29 cellular contexts compared by ENCODE assay signal in the genomic region with DNA sequence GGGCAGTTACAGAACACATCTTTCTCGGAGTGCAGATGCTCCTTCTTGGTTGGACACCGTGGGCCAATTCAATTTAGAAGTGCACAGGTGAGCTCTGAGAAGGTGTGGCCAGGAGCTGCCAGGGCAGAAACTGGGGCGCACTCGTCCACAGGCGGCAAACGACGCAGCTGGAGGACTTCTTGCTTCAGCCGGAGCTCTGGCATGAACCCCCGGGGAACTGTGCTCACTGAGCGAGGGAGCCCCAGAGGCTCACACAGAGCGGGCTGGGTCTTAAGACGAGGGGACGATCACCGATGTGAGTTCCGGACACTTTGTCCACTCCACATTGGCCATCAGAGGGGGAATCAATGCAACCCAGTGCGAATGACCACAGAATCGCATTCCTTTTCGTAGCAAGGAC.
"Had no signal": no experiment of that assay in that cellular context is flagged by ENCODE, and none has a peak within 500 bp of the region (broad histone marks: within the 10 kb centered on the region; RNA-seq: fewer than 3 reads in every experiment).

No MANE protein-coding gene starts in this region.

- H3K4me1 Mint-ChIP-seq: nephron had no signal

- H3K27ac Mint-ChIP-seq: neural progenitor cell; stimulated activated naive B cell treated with anti-CD40 and anti-IgM and Interleukin-4, amounts not matched to agents 10 μg/mL and 1 μg/mL and 100 μg/mL, for 72 hours had no signal

- DNase-seq: hippocampal formation; kidney; left colon; lower lobe of right lung; mammary epithelial cell; mesenchymal stem cell; naive thymus-derived CD8-positive, alpha-beta T cell; occipital lobe; stimulated activated CD4-positive, alpha-beta T cell treated with anti-CD3 and anti-CD28 coated beads, Interleukin-12 subunit alpha, Interleukin-12 subunit beta, amount 100 ng/mL, for 4 hours; stimulated activated CD4-positive, alpha-beta T cell treated with anti-CD3 and anti-CD28 coated beads, Interleukin-15, amount 100 ng/mL, for 24 hours; stimulated activated CD4-positive, alpha-beta T cell treated with anti-CD3 and anti-CD28 coated beads, Interleukin-2, amount 100 ng/mL, for 24 hours; stimulated activated CD4-positive, alpha-beta T cell treated with anti-CD3 and anti-CD28 coated beads, Interleukin-4, amount 100 ng/mL, for 1 hour; stimulated activated naive B cell treated with anti-CD40 and anti-IgM and Interleukin-4, amounts not matched to agents 10 μg/mL and 1 μg/mL and 100 μg/mL, for 72 hours; stimulated activated naive CD8-positive, alpha-beta T cell treated with anti-CD3 and anti-CD28 coated beads, Interleukin-15, Interleukin-2, amounts not matched to agents 100 U/mL and 50 U/mL, for 24 hours; tibial artery; trophoblast cell; upper lobe of right lung had no signal

- H3K4me2 ChIP-seq: neural progenitor cell had no signal

- ATAC-seq: left colon; left lung; lower lobe of right lung; naive thymus-derived CD8-positive, alpha-beta T cell; right cardiac atrium; sciatic nerve; stimulated activated naive B cell treated with anti-CD40 and anti-IgM and Interleukin-4, amounts not matched to agents 10 μg/mL and 1 μg/mL and 100 μg/mL, for 72 hours; stimulated activated naive CD8-positive, alpha-beta T cell treated with anti-CD3 and anti-CD28 coated beads, Interleukin-15, Interleukin-2, amounts not matched to agents 100 U/mL and 50 U/mL, for 24 hours; upper lobe of right lung had no signal

- H2AFZ ChIP-seq: neural progenitor cell, parathyroid adenoma had no signal

- FAIRE-seq: urothelium cell line had no signal

- H3K27me3 Mint-ChIP-seq: naive thymus-derived CD8-positive, alpha-beta T cell; progenitor cell of endocrine pancreas; stimulated activated naive B cell treated with anti-CD40 and anti-IgM and Interleukin-4, amounts not matched to agents 10 μg/mL and 1 μg/mL and 100 μg/mL, for 72 hours had no signal

- H3K4me1 ChIP-seq: left lung, lower lobe of right lung, neural progenitor cell, parathyroid adenoma, suprapubic skin, tibial artery, upper lobe of right lung had no signal

- H3K9ac ChIP-seq: neural progenitor cell, parathyroid adenoma had no signal

- H3K9me3 Mint-ChIP-seq: naive thymus-derived CD8-positive, alpha-beta T cell; nephron; neural progenitor cell; stimulated activated naive B cell treated with anti-CD40 and anti-IgM and Interleukin-4, amounts not matched to agents 10 μg/mL and 1 μg/mL and 100 μg/mL, for 72 hours had no signal

- H3K4me3 Mint-ChIP-seq: naive thymus-derived CD8-positive, alpha-beta T cell; nephron; neural progenitor cell; stimulated activated naive B cell treated with anti-CD40 and anti-IgM and Interleukin-4, amounts not matched to agents 10 μg/mL and 1 μg/mL and 100 μg/mL, for 72 hours had no signal

- H3K36me3 ChIP-seq: neural progenitor cell, neutrophil had no signal

- H3K27me3 ChIP-seq: left lung, neural progenitor cell, neutrophil, suprapubic skin, tibial artery, upper lobe of right lung had no signal

- H3K9me3 ChIP-seq: left lung, lower lobe of right lung, neutrophil, suprapubic skin, thoracic aorta, tibial artery, upper lobe of right lung had no signal

- H3K4me3 ChIP-seq: left lung, lower lobe of right lung, neural progenitor cell, skin epidermis, suprapubic skin, thoracic aorta, tibial artery, upper lobe of right lung had no signal

- H3K27ac ChIP-seq: left lung, lower lobe of right lung, neural progenitor cell, neutrophil, parathyroid adenoma, skin epidermis, suprapubic skin, thoracic aorta, tibial artery, upper lobe of right lung had no signal

- H3K79me2 ChIP-seq: parathyroid adenoma had no signal
